ENCODE assay signal across 1 cellular context in genomic region chr2:127386246-127386645, GRCh38.
TF ChIP-seq lines count a peak whose summit lies in the region.

No MANE protein-coding gene starts in this region.

TF ChIP-seq in HCT116, 20 proteins besides CTCF, POLR2A, EP300 and RAD21 (continued from another document):
- TF ChIP-seq CBX3 (IDR thresholded peaks at IDR 0.05; ENCODE audit: low read depth): no peak
- TF ChIP-seq CEBPB (IDR thresholded peaks at IDR 0.05; ENCODE audit: low read depth): no peak
- TF ChIP-seq ZNF274 (IDR thresholded peaks at IDR 0.05; ENCODE audit: low read depth, low read length): no peak
- no peak for TF ChIP-seq SIN3A (IDR thresholded peaks at IDR 0.05; ENCODE audit: low read depth)
- no peak for TF ChIP-seq SRF (IDR thresholded peaks at IDR 0.05; ENCODE audit: low read depth)
- no peak for TF ChIP-seq ELF1 (IDR thresholded peaks at IDR 0.05; ENCODE audit: borderline replicate concordance, low read depth)
- no peak for TF ChIP-seq TCF7L2 (IDR thresholded peaks at IDR 0.05; ENCODE audit: borderline replicate concordance, extremely low read depth, insufficient read depth, insufficient read length)
- TF ChIP-seq SP1 (IDR thresholded peaks at IDR 0.05; ENCODE audit: low read depth): no peak
TF ChIP-seq in HCT116: peak in this region for 0.
